In genomic region chr3:196517919-196518318, GRCh38 we compare ENCODE assay signal across 15 cellular contexts. TPM values are rescaled to one million over a fixed set of nuclear protein-coding genes. Genes with fewer than 3 reads are reported as not detected.
A peak's percentile ranks its signal among the peaks of the same experiment; 100 is the strongest.
DNase-seq lines count a peak whose midpoint lies in the region; ATAC-seq and TF ChIP-seq lines count a peak whose summit lies in the region.
"Had no signal": no experiment of that assay in that cellular context is flagged by ENCODE, and none has a peak within 500 bp of the region (broad histone marks: within the 10 kb centered on the region; RNA-seq: fewer than 3 reads in every experiment).

No MANE protein-coding gene starts in this region.

- intact Hi-C loops in OCI-LY7 (cut with micrococcal nuclease; ENCODE audit: unreplicated experiment): no loop called here

- H3K4me1 Mint-ChIP-seq in GM23338: peaks cover 2% of the 10 kb centered on the region; the same call in 2 of the 3 replicates

- CTCF ChIA-PET in OCI-LY7 (lab: Charles Lee; ENCODE audit: unreplicated experiment): no interaction called here

- DNase-seq in GM23338 (ENCODE audit: low spot score) (peak; percentile 17), Karpas-422 (peak; percentile 97), NCI-H526 treated with DMSO at 0.1 percent for 48 hours (lab: John Stamatoyannopoulos, UW) (peak; percentile 98), erythroblast (lab: John Stamatoyannopoulos, UW) (peak; percentile 50 to 74), MV-4-11 (lab: John Stamatoyannopoulos, UW) (no peak), OCI-LY7 (ENCODE audit: low spot score) (no peak)
- DNase-seq: brain microvascular endothelial cell; effector CD4-positive, alpha-beta T cell; gastrocnemius medialis; pancreas; stimulated activated CD4-positive, alpha-beta T cell treated with anti-CD3 and anti-CD28 coated beads, Interleukin-12 subunit alpha, Interleukin-12 subunit beta, amount 100 ng/mL, for 4 hours had no signal

- H3K9me2 ChIP-seq in GM23338 (ENCODE audit: insufficient read depth) (no peaks in the 10 kb centered on the region), Karpas-422 (replicated peaks; ENCODE audit: insufficient read depth, low read length) (no peaks in the 10 kb centered on the region), OCI-LY7 (ENCODE audit: insufficient read depth, low read length) (no peaks in the 10 kb centered on the region)

- peaks cover 49% of the 10 kb centered on the region for H3K36me3 Mint-ChIP-seq in GM23338 (ENCODE audit: low read depth)

- POLR2A ChIA-PET in OCI-LY7 (lab: Charles Lee): interaction anchor here (0.6 to 1.4 kb wide), 2 partner anchors 28 to 245 kb away, joined by 3 to 4 read pairs; no protein-coding TSS in a partner anchor

- H3K4me2 ChIP-seq in GM23338: no peak overlapping the region
- peak overlapping the region; percentile 71 for H3K4me2 ChIP-seq in Karpas-422 (ENCODE audit: low read depth, low read length, poor library complexity, severe bottlenecking)
- no peak overlapping the region for H3K4me2 ChIP-seq in OCI-LY7 (ENCODE audit: low read length)

- H3K9me3 Mint-ChIP-seq in GM23338: peaks cover 67% of the 10 kb centered on the region

- no peak overlapping the region for H2AFZ ChIP-seq in GM23338
- H2AFZ ChIP-seq in Karpas-422 (ENCODE audit: low read length): 0 out of 2 replicates have a peak overlapping the region, but pooled peaks have one; percentile 14
- H2AFZ ChIP-seq in OCI-LY7 (ENCODE audit: low read length): no peak overlapping the region

- H3K79me2 ChIP-seq in GM23338 (replicated peaks; ENCODE audit: insufficient read depth) (no peaks in the 10 kb centered on the region), Karpas-422 (ENCODE audit: low read length) (no peaks in the 10 kb centered on the region), OCI-LY7 (ENCODE audit: insufficient read depth, low read depth, low read length) (no peaks in the 10 kb centered on the region)

- no peaks in the 10 kb centered on the region; the same call in 1 of the 2 replicates for H3K4me1 ChIP-seq in GM23338 (ENCODE audit: insufficient read depth)
- peaks cover 32% of the 10 kb centered on the region for H3K4me1 ChIP-seq in Karpas-422 (ENCODE audit: low read length)
- H3K4me1 ChIP-seq in OCI-LY7 (ENCODE audit: insufficient read depth, low read length, poor library complexity, severe bottlenecking): no peaks in the 10 kb centered on the region
- H3K4me1 ChIP-seq: pancreas had no signal

- peak overlapping the region; percentile 53; the same call in 1 of the 2 replicates for H3K9ac ChIP-seq in Karpas-422 (ENCODE audit: low read length)

- ATAC-seq in GM23338 (no peak), HG03521 (IDR thresholded peaks at IDR 0.05; ENCODE audit: unreplicated experiment) (no peak)
- ATAC-seq: gastrocnemius medialis, pancreas had no signal

- TF ChIP-seq POLR2A in erythroblast (IDR thresholded peaks at IDR 0.05; ENCODE audit: low read length): no peak

- no peak overlapping the region for H3K4me3 Mint-ChIP-seq in GM23338

- H3K36me3 ChIP-seq in GM23338 (ENCODE audit: insufficient read depth) (0 out of 2 replicates have a peak, but pooled peaks cover 9% of the 10 kb centered on the region), Karpas-422 (ENCODE audit: insufficient read depth, low read length) (no peaks in the 10 kb centered on the region; the same call in 1 of the 2 replicates), OCI-LY7 (ENCODE audit: insufficient read depth, low read length) (no peaks in the 10 kb centered on the region)
- H3K36me3 ChIP-seq: brain microvascular endothelial cell, gastrocnemius medialis, pancreas had no signal

- H3K27me3 ChIP-seq in GM23338 (ENCODE audit: insufficient read depth): no peaks in the 10 kb centered on the region; the same call in 1 of the 2 replicates
- peaks cover 2% of the 10 kb centered on the region; the same call in 1 of the 2 replicates for H3K27me3 ChIP-seq in Karpas-422 (ENCODE audit: low read length)
- H3K27me3 ChIP-seq: brain microvascular endothelial cell, gastrocnemius medialis, pancreas had no signal

- peaks cover 9% of the 10 kb centered on the region for H3K27me3 Mint-ChIP-seq in GM23338 (ENCODE audit: insufficient read depth, low read depth, poor library complexity)

- H4K20me1 ChIP-seq in GM23338 (replicated peaks; ENCODE audit: insufficient read depth) (no peaks in the 10 kb centered on the region), Karpas-422 (ENCODE audit: insufficient read depth, low read depth, low read length) (no peaks in the 10 kb centered on the region), OCI-LY7 (ENCODE audit: insufficient read depth, low read length) (no peaks in the 10 kb centered on the region)

- no TSS peak for BruUV-seq in OCI-LY7 (replicated peaks; lab: Mats Ljungman, UMichigan)

- no peaks in the 10 kb centered on the region for H3F3A ChIP-seq in GM23338 (replicated peaks; ENCODE audit: low read depth)

- no peak overlapping the region for H3K27ac ChIP-seq in GM23338 (ENCODE audit: low read depth)
- peak overlapping the region; percentile 89 for H3K27ac ChIP-seq in Karpas-422 (ENCODE audit: low read length)
- no peak overlapping the region for H3K27ac ChIP-seq in OCI-LY7 (ENCODE audit: low read depth, low read length, poor library complexity, severe bottlenecking)
- H3K27ac ChIP-seq: brain microvascular endothelial cell, pancreas had no signal

- H3K9me3 ChIP-seq in Karpas-422 (ENCODE audit: low read length) (peaks cover 15% of the 10 kb centered on the region), OCI-LY7 (ENCODE audit: low read length) (peaks cover 26% of the 10 kb centered on the region)
- H3K9me3 ChIP-seq: pancreas had no signal

- no peak overlapping the region for H3K4me3 ChIP-seq in GM23338
- H3K4me3 ChIP-seq in Karpas-422 (ENCODE audit: low read length): peak overlapping the region; percentile 46
- H3K4me3 ChIP-seq in OCI-LY7 (ENCODE audit: low read depth, low read length, poor library complexity, severe bottlenecking): no peak overlapping the region
- H3K4me3 ChIP-seq: gastrocnemius medialis, pancreas had no signal

- H3K27ac Mint-ChIP-seq in GM23338: no peak overlapping the region

- TF ChIP-seq CTCF in GM23338 (conservative IDR thresholded peaks at IDR 0.05; ENCODE audit: low read depth in 2 of 2) (no peak), OCI-LY7 (conservative IDR thresholded peaks at IDR 0.05; ENCODE audit: low read length) (no peak)

TF ChIP-seq in GM23338, 12 proteins besides CTCF, POLR2A, EP300 and RAD21 (continues in another document):
- TF ChIP-seq REST (IDR thresholded peaks at IDR 0.05; ENCODE audit: unreplicated experiment) (no peak), EZH2phosphoT487 (IDR thresholded peaks at IDR 0.05; ENCODE audit: unreplicated experiment) (no peak), ZNF331 (CRISPR knock-in tag; IDR thresholded peaks at IDR 0.05; ENCODE audit: low read depth) (no peak), EZH2 (IDR thresholded peaks at IDR 0.05; ENCODE audit: low read depth, unreplicated experiment) (no peak), ZNF114 (CRISPR knock-in tag; IDR thresholded peaks at IDR 0.05) (no peak), JUNB (IDR thresholded peaks at IDR 0.05; ENCODE audit: unreplicated experiment) (no peak)

RNA-seq across cellular contexts. Expression of gene SMCO1, which starts 2.8 kb away (rescaled TPM):
- total RNA-seq in GM23338 (2014; rRNA removed; shearing (Covaris generic)): not detected in 2 replicates
- not detected in 2 replicates for polyA plus RNA-seq in GM23338 (2016; fragmentation: Nextera tagmentation; extraction: Ambion mirVana)
- not detected in 2 replicates for total RNA-seq in Karpas-422 (2014; rRNA removed; shearing (Covaris generic); ENCODE audit: low replicate concordance)
- not detected in 2 replicates for total RNA-seq in OCI-LY7 (2014; rRNA removed; shearing (Covaris generic))
- total RNA-seq in OCI-LY7 (2022): not detected in 2 replicates
- total RNA-seq: kidney epithelial cell, pancreas, SK-MEL-5, temporal lobe had no signal

RNA-seq across cellular contexts. Expression of gene RNF168, which starts 14.4 kb away (rescaled TPM):
- total RNA-seq in GM23338 (2014; rRNA removed; shearing (Covaris generic)): 51.0 and 53.0 TPM in 2 replicates
- polyA plus RNA-seq in GM23338 (2016; fragmentation: Nextera tagmentation; extraction: Ambion mirVana): 29.5 and 33.0 TPM in 2 replicates
- total RNA-seq in Karpas-422 (2014; rRNA removed; shearing (Covaris generic); ENCODE audit: low replicate concordance): 35.4 and 42.8 TPM in 2 replicates
- total RNA-seq in OCI-LY7 (2014; rRNA removed; shearing (Covaris generic)): 29.6 and 31.3 TPM in 2 replicates
- total RNA-seq in OCI-LY7 (2022): 38.1 and 38.7 TPM in 2 replicates

RNA-seq across cellular contexts. Expression of gene WDR53, which starts 50.4 kb away (rescaled TPM):
- 1.6 and 6.8 TPM in 2 replicates for total RNA-seq in GM23338 (2014; rRNA removed; shearing (Covaris generic))
- polyA plus RNA-seq in GM23338 (2016; fragmentation: Nextera tagmentation; extraction: Ambion mirVana): 26.7 and 29.7 TPM in 2 replicates
- 7.0 and 9.2 TPM in 2 replicates for total RNA-seq in Karpas-422 (2014; rRNA removed; shearing (Covaris generic); ENCODE audit: low replicate concordance)
- total RNA-seq in OCI-LY7 (2014; rRNA removed; shearing (Covaris generic)): 10.8 TPM in 2 replicates
- total RNA-seq in OCI-LY7 (2022): 15.6 and 16.5 TPM in 2 replicates

RNA-seq across cellular contexts. Expression of gene FBXO45, which starts 50.5 kb away (rescaled TPM):
- total RNA-seq in GM23338 (2014; rRNA removed; shearing (Covaris generic)): 23.7 and 25.3 TPM in 2 replicates
- polyA plus RNA-seq in GM23338 (2016; fragmentation: Nextera tagmentation; extraction: Ambion mirVana): 10.3 and 11.5 TPM in 2 replicates
- total RNA-seq in Karpas-422 (2014; rRNA removed; shearing (Covaris generic); ENCODE audit: low replicate concordance): 14.4 and 15.2 TPM in 2 replicates
- 10.6 and 12.5 TPM in 2 replicates for total RNA-seq in OCI-LY7 (2014; rRNA removed; shearing (Covaris generic))
- total RNA-seq in OCI-LY7 (2022): 15.5 and 15.6 TPM in 2 replicates

Comparison
In these comparisons a context has a peak if more than half of its experiments do, and no peak if none do; other contexts are left out.
1. DNase-seq: peak in GM23338 (single experiment), Karpas-422 (single experiment), NCI-H526 treated with DMSO at 0.1 percent for 48 hours (single experiment) and erythroblast (2 of 2); none in MV-4-11 (single experiment) and OCI-LY7 (single experiment).